ENCODE assay signal across 8 cellular contexts in the genomic region with DNA sequence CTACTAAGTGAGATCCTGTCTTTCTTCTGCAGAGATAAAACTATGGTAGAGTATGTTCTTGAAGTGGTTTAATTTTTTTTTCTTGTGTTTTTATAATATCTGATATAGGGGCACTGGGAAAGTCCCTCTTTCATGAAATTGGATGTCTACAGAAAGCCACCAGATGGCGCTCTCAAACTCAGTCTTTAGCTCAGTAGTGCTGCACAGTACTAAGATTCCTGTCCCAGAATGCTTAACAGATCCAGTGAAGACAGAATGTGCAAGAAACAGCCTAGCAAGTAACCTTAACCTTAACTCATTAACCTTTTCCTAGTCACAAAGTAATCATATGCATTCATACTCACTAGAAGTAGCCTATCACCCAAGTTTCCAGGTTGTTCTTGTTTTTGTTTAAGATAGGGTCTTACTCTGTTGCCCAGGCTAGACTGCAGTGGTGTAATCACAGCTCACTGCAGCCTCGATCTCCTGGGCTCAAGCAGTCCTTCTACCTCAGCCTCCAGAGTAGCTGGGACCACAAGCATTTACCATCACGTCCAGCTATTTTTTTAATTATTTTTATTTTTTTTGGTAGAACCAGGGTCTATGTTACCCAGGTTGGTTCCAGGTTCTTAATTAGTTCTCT. TPM values are rescaled to one million over a fixed set of nuclear protein-coding genes. Genes with fewer than 3 reads are reported as not detected.
DNase-seq lines count a peak whose midpoint lies in the region; ATAC-seq and TF ChIP-seq lines count a peak whose summit lies in the region.

No MANE protein-coding gene starts in this region.

- H3K27me3 ChIP-seq in heart left ventricle = no peaks in the 10 kb centered on the region

- DNase-seq in COR-L47 (lab: John Stamatoyannopoulos, UW) (peak; percentile 21), NAMALWA (ENCODE audit: low spot score) (peak; percentile 85), SKM-1 treated with dmso at 0.1 percent for 144 hours (lab: John Stamatoyannopoulos, UW; ENCODE audit: unreplicated experiment) (peak; percentile 60), heart left ventricle (peak in 3 of 5 donors; percentile 55 to 69 (median 61)), retina (peak; percentile 57)
- DNase-seq in activated naive CD4-positive, alpha-beta T cell treated with anti-CD3 and anti-CD28 coated beads, Interleukin-2, amount 50 U/mL, for 72 hours (ENCODE audit: low spot score in 2 of 2) = peak in 1 of 2 donors; percentile 51

- peaks cover 0 to 4% of the 10 kb centered on the region in 2 donors for H3K36me3 Mint-ChIP-seq in activated naive CD4-positive, alpha-beta T cell treated with anti-CD3 and anti-CD28 coated beads, Interleukin-2, amount 50 U/mL, for 72 hours

- ATAC-seq in GM21447 (IDR thresholded peaks at IDR 0.05; ENCODE audit: unreplicated experiment) = peak; percentile 88
- peak; percentile 87 to 91 for ATAC-seq in activated naive CD4-positive, alpha-beta T cell treated with anti-CD3 and anti-CD28 coated beads, Interleukin-2, amount 50 U/mL, for 72 hours
- ATAC-seq in heart left ventricle = peak; percentile 73 to 85 (median 82)
- ATAC-seq in HG03460 (IDR thresholded peaks at IDR 0.05; ENCODE audit: unreplicated experiment) = no peak

- H3K4me3 ChIP-seq in heart left ventricle = no peak overlapping the region

- TF ChIP-seq CTCF in heart left ventricle (IDR thresholded peaks at IDR 0.05) = peak; percentile 69 to 85 (median 80)

- no peak for TF ChIP-seq POLR2A in heart left ventricle (IDR thresholded peaks at IDR 0.05)

- no peaks in the 10 kb centered on the region for H3K9me3 Mint-ChIP-seq in activated naive CD4-positive, alpha-beta T cell treated with anti-CD3 and anti-CD28 coated beads, Interleukin-2, amount 50 U/mL, for 72 hours

- 47 to 53% (median 50%) methylated on average over 3 of the region's 3 CpGs for WGBS in heart left ventricle, 4 donors

- no peak overlapping the region for H3K27ac ChIP-seq in heart left ventricle

- H3K9me3 ChIP-seq in heart left ventricle = no peaks in the 10 kb centered on the region

- intact Hi-C loops in heart left ventricle (cut with DNase I) = loop anchor here (1.0 to 10.0 kb wide), 8 partner anchors 55 to 368 kb away; partner anchors contain the start of gene IDE (in 8 of the 10)

- H3K27ac Mint-ChIP-seq in activated naive CD4-positive, alpha-beta T cell treated with anti-CD3 and anti-CD28 coated beads, Interleukin-2, amount 50 U/mL, for 72 hours = no peak overlapping the region

- H3K36me3 ChIP-seq in heart left ventricle = peaks cover 0 to 62% (median 28%) of the 10 kb centered on the region in 9 donors

- H3K4me1 ChIP-seq in heart left ventricle = peaks cover 0 to 3% (median 0%) of the 10 kb centered on the region in 12 donors

RNA-seq across cellular contexts. Expression of gene IDE, which starts 56.7 kb away (rescaled TPM):
- 10 to 100 TPM; 20.7 to 28.7 TPM for total RNA-seq in activated naive CD4-positive, alpha-beta T cell treated with anti-CD3 and anti-CD28 coated beads, Interleukin-2, amount 50 U/mL, for 72 hours
- 10 to 100 TPM; 24.6 to 51.3 (median 47.0) TPM for total RNA-seq in heart left ventricle
- polyA plus RNA-seq in heart left ventricle = 10 to 100 TPM; 11.7 to 14.9 TPM
